Comparison of ENCODE assay signal across 15 cellular contexts in genomic region chr6:150620244-150620643, GRCh38.
"Had no signal": no experiment of that assay in that cellular context is flagged by ENCODE, and none has a peak within 500 bp of the region (broad histone marks: within the 10 kb centered on the region; RNA-seq: fewer than 3 reads in every experiment).

No MANE protein-coding gene starts in this region.

- H3K27ac ChIP-seq: brain microvascular endothelial cell, lower lobe of right lung, stomach, testis had no signal

- H3K9me3 Mint-ChIP-seq: activated T-helper 17 cell treated with anti-CD3 and anti-CD28 coated beads, Interleukin-2, amount 50 U/mL, for 72 hours; central memory CD8-positive, alpha-beta T cell had no signal

- H3K36me3 ChIP-seq: brain microvascular endothelial cell, heart left ventricle, lower lobe of right lung, stomach had no signal

- DNase-seq: activated CD4-positive, alpha-beta T cell treated with anti-CD3 and anti-CD28 coated beads, Interleukin-2, amount 50 U/mL, for 4 hours; activated naive CD4-positive, alpha-beta T cell treated with Interleukin-2 at 50 U/mL for 16 hours; anterior cingulate cortex; brain microvascular endothelial cell; effector CD8-positive, alpha-beta T cell; foreskin melanocyte; heart left ventricle; lower lobe of right lung; naive thymus-derived CD4-positive, alpha-beta T cell; retina; stomach; testis had no signal

- H3K27ac Mint-ChIP-seq: activated T-helper 17 cell treated with anti-CD3 and anti-CD28 coated beads, Interleukin-2, amount 50 U/mL, for 72 hours; naive thymus-derived CD4-positive, alpha-beta T cell had no signal

- H3K4me1 ChIP-seq: testis had no signal

- H3K27me3 ChIP-seq: brain microvascular endothelial cell, heart left ventricle, stomach, testis had no signal

- ATAC-seq: activated CD4-positive, CD25-positive, alpha-beta regulatory T cell treated with anti-CD3 and anti-CD28 coated beads, Interleukin-2, amount 50 U/mL, for 24 hours; activated T-helper 17 cell treated with anti-CD3 and anti-CD28 coated beads, Interleukin-2, amount 50 U/mL, for 72 hours; heart left ventricle; lower lobe of right lung; naive thymus-derived CD4-positive, alpha-beta T cell had no signal

- H3K27me3 Mint-ChIP-seq: activated T-helper 17 cell treated with anti-CD3 and anti-CD28 coated beads, Interleukin-2, amount 50 U/mL, for 72 hours; central memory CD8-positive, alpha-beta T cell had no signal

- H3K4me3 Mint-ChIP-seq: activated T-helper 17 cell treated with anti-CD3 and anti-CD28 coated beads, Interleukin-2, amount 50 U/mL, for 72 hours; central memory CD8-positive, alpha-beta T cell; naive thymus-derived CD4-positive, alpha-beta T cell had no signal

- H3K4me3 ChIP-seq: heart left ventricle, lower lobe of right lung, stomach, testis had no signal

- H3K9me3 ChIP-seq: heart left ventricle, lower lobe of right lung, stomach, testis had no signal
